ENCODE assay signal across 17 cellular contexts in genomic region chr12:109329710-109330109, GRCh38. TPM values are rescaled to one million over a fixed set of nuclear protein-coding genes. Genes with fewer than 3 reads are reported as not detected.
"Had no signal": no experiment of that assay in that cellular context is flagged by ENCODE, and none has a peak within 500 bp of the region (broad histone marks: within the 10 kb centered on the region; RNA-seq: fewer than 3 reads in every experiment).

No MANE protein-coding gene starts in this region.

- H3K36me3 ChIP-seq: left lung, suprapubic skin, WERI-Rb-1 had no signal

- H3K4me3 ChIP-seq: left lung, suprapubic skin had no signal

- DNase-seq: activated CD4-positive, alpha-beta memory T cell treated with anti-CD3 and anti-CD28 coated beads for 36 hours; activated CD4-positive, alpha-beta T cell treated with anti-CD3 and anti-CD28 coated beads for 36 hours; activated CD8-positive, alpha-beta memory T cell treated with anti-CD3 and anti-CD28 coated beads, Interleukin-2, amount 10 ng/mL, durations not matched to agents 7 days and 5 days; activated naive CD4-positive, alpha-beta T cell treated with anti-CD3 and anti-CD28 coated beads, Interleukin-2, amount 50 U/mL, for 16 hours; activated T-cell treated with anti-CD3 and anti-CD28 coated beads, Interleukin-2, amount 50 U/mL, for 1 hour; caudate nucleus; left lung; mammary epithelial cell; naive thymus-derived CD8-positive, alpha-beta T cell; right cardiac atrium; stimulated activated naive CD8-positive, alpha-beta T cell treated with anti-CD3 and anti-CD28 coated beads, Interleukin-15, Interleukin-2, amounts not matched to agents 100 U/mL and 50 U/mL, for 24 hours; trophoblast cell; WERI-Rb-1 had no signal

- H3K27me3 ChIP-seq: suprapubic skin had no signal

- H3K9me3 ChIP-seq: left lung, suprapubic skin had no signal

- ATAC-seq: activated CD4-positive, alpha-beta T cell treated with anti-CD3 and anti-CD28 coated beads for 36 hours; activated CD8-positive, alpha-beta memory T cell treated with anti-CD3 and anti-CD28 coated beads, Interleukin-2, amount 10 ng/mL, durations not matched to agents 7 days and 5 days; esophagus mucosa; left lung; naive thymus-derived CD8-positive, alpha-beta T cell; right cardiac atrium; stimulated activated naive CD8-positive, alpha-beta T cell treated with anti-CD3 and anti-CD28 coated beads, Interleukin-15, Interleukin-2, amounts not matched to agents 100 U/mL and 50 U/mL, for 24 hours had no signal

- H3K4me1 ChIP-seq: left lung, suprapubic skin had no signal

- H3K27ac ChIP-seq: left lung, suprapubic skin, WERI-Rb-1 had no signal

RNA-seq across cellular contexts. Expression of gene MYO1H, which starts 18.0 kb away (rescaled TPM):
- total RNA-seq: activated CD4-positive, alpha-beta memory T cell treated with anti-CD3 and anti-CD28 coated beads for 36 hours; activated CD4-positive, alpha-beta T cell treated with anti-CD3 and anti-CD28 coated beads for 36 hours; activated CD8-positive, alpha-beta memory T cell treated with anti-CD3 and anti-CD28 coated beads, Interleukin-2, amount 10 ng/mL, durations not matched to agents 7 days and 5 days; mammary epithelial cell; naive thymus-derived CD8-positive, alpha-beta T cell; posterior vena cava had no signal
- polyA plus RNA-seq: mammary epithelial cell; naive thymus-derived CD8-positive, alpha-beta T cell had no signal

RNA-seq across cellular contexts. Expression of gene FOXN4, which starts 20.6 kb away (rescaled TPM):
- total RNA-seq: activated CD4-positive, alpha-beta memory T cell treated with anti-CD3 and anti-CD28 coated beads for 36 hours; activated CD4-positive, alpha-beta T cell treated with anti-CD3 and anti-CD28 coated beads for 36 hours; activated CD8-positive, alpha-beta memory T cell treated with anti-CD3 and anti-CD28 coated beads, Interleukin-2, amount 10 ng/mL, durations not matched to agents 7 days and 5 days; esophagus mucosa; left lung; mammary epithelial cell; mononuclear cell; naive thymus-derived CD8-positive, alpha-beta T cell; posterior vena cava; right cardiac atrium; suprapubic skin had no signal
- polyA plus RNA-seq: mammary epithelial cell, right cardiac atrium had no signal
